In the genomic region with DNA sequence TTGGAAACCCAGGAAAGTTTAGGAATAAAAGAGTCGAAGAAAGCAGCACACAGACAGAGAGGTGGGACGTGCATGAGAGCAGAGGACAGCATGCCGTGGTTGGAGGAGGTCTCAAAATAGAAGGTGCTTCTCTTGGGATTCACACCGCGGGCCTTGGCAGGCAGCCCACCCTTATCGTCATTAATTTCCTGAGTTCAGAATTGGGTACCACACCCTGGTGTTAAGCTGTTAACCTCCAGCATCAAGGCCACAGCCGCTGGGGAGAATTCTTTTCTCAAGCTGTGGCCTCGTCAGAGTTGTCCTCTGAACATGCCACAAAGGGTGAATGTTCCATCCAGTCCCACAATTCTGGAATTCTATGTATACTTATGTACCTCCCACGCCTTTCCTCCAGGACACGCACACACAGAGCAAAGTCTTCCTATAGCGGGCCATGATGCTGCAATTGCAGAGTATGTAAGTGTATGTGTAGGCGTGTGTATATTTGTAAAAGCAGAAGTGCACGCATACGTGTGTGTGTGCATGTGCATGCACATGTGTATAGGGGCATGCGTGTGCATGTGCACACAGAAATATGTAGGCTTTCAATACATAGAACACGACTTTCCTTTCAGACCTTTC, we compare ENCODE assay signal across 11 cellular contexts. TPM values are rescaled to one million over a fixed set of nuclear protein-coding genes. Genes with fewer than 3 reads are reported as not detected.
DNase-seq lines count a peak whose midpoint lies in the region; ATAC-seq and TF ChIP-seq lines count a peak whose summit lies in the region.
"Had no signal": no experiment of that assay in that cellular context is flagged by ENCODE, and none has a peak within 500 bp of the region (broad histone marks: within the 10 kb centered on the region; RNA-seq: fewer than 3 reads in every experiment).

No MANE protein-coding gene starts in this region.

- intact Hi-C loops in posterior vena cava (cut with DNase I) (no loop called here), left lung (cut with DNase I) (no loop called here)

- H3K9me3 ChIP-seq in DND-41 (ENCODE audit: insufficient read depth, low read length, severe bottlenecking) (no peaks in the 10 kb centered on the region), left lung (no peaks in the 10 kb centered on the region)

- CTCF ChIA-PET in T-cell (lab: Charles Lee): interaction anchor here in 1 of 2 donors (0.5 kb wide), 1 partner anchor 54 kb away, joined by 4 read pairs; no protein-coding TSS in a partner anchor

- TF ChIP-seq CTCF in DND-41 (IDR thresholded peaks at IDR 0.05; ENCODE audit: borderline replicate concordance, extremely low read depth, low read length, poor library complexity, severe bottlenecking) (no peak), left lung (IDR thresholded peaks at IDR 0.05) (no peak), type B pancreatic cell (conservative IDR thresholded peaks at IDR 0.05) (no peak)

- H3K27ac Mint-ChIP-seq in T-cell: peak overlapping the region; percentile 66 to 84
- peak overlapping the region; percentile 77 to 85 for H3K27ac Mint-ChIP-seq in effector memory CD8-positive, alpha-beta T cell
- H3K27ac Mint-ChIP-seq in type B pancreatic cell: no peak overlapping the region

- H3K36me3 ChIP-seq in DND-41 (ENCODE audit: insufficient read depth, low read length) (no peaks in the 10 kb centered on the region), left lung (no peaks in the 10 kb centered on the region)

- no peak overlapping the region for H3K27ac ChIP-seq in DND-41 (ENCODE audit: low read length)
- H3K27ac ChIP-seq in left lung: no peak overlapping the region

- H3K27me3 Mint-ChIP-seq in T-cell (no peaks in the 10 kb centered on the region), type B pancreatic cell (peaks cover 22% of the 10 kb centered on the region)
- H3K27me3 Mint-ChIP-seq in effector memory CD8-positive, alpha-beta T cell: peaks cover 6 to 8% of the 10 kb centered on the region in 2 donors
- H3K27me3 Mint-ChIP-seq: brain had no signal

- H3K4me1 ChIP-seq in DND-41 (ENCODE audit: insufficient read depth, low read length) (peaks cover 20% of the 10 kb centered on the region), left lung (peaks cover 0 to 10% of the 10 kb centered on the region in 2 donors)

- H3K36me3 Mint-ChIP-seq in T-cell (no peaks in the 10 kb centered on the region), type B pancreatic cell (no peaks in the 10 kb centered on the region)
- H3K36me3 Mint-ChIP-seq in effector memory CD8-positive, alpha-beta T cell (ENCODE audit: insufficient read depth): peaks cover 3% of the 10 kb centered on the region
- H3K36me3 Mint-ChIP-seq: brain had no signal

- DNase-seq in DND-41 (peak; percentile 54), T-cell (peak in 32 of 34 experiments; percentile 15 to 77 (median 54)), posterior vena cava (ENCODE audit: low spot score) (peak; percentile 45), NCI-H1417 treated with DMSO at 0.1 percent for 48 hours (lab: John Stamatoyannopoulos, UW) (no peak), left lung (no peak), type B pancreatic cell (ENCODE audit: extremely low spot score, unreplicated experiment) (no peak), T1000 (lab: John Stamatoyannopoulos, UW) (no peak)
- DNase-seq in effector memory CD8-positive, alpha-beta T cell: peak; percentile 72 to 78 (median 78)
- DNase-seq: KG1 had no signal

- H3K4me1 Mint-ChIP-seq in T-cell: peaks cover 21 to 33% (median 25%) of the 10 kb centered on the region in 3 donors
- peaks cover 28 to 30% of the 10 kb centered on the region in 2 donors for H3K4me1 Mint-ChIP-seq in effector memory CD8-positive, alpha-beta T cell (ENCODE audit: low read depth in 2 of 2)
- peaks cover 22% of the 10 kb centered on the region for H3K4me1 Mint-ChIP-seq in type B pancreatic cell (ENCODE audit: unreplicated experiment)

- H3K4me3 ChIP-seq in DND-41 (ENCODE audit: low read depth in 1 of 2, low read length in 2 of 2) (no peak overlapping the region), left lung (no peak overlapping the region)

- no peak overlapping the region for H2AFZ ChIP-seq in DND-41 (ENCODE audit: low read depth, low read length)

- H3K27me3 ChIP-seq in DND-41 (ENCODE audit: insufficient read depth, low read length, poor library complexity): no peaks in the 10 kb centered on the region
- no peaks in the 10 kb centered on the region for H3K27me3 ChIP-seq in left lung

- H3K79me2 ChIP-seq in DND-41 (ENCODE audit: insufficient read depth, low read length): no peaks in the 10 kb centered on the region

- H3K4me3 Mint-ChIP-seq in T-cell (peak overlapping the region; percentile 74 to 81 (median 78)), type B pancreatic cell (no peak overlapping the region)
- peak overlapping the region; percentile 67 to 69 for H3K4me3 Mint-ChIP-seq in effector memory CD8-positive, alpha-beta T cell

- no peaks in the 10 kb centered on the region for H4K20me1 ChIP-seq in DND-41 (ENCODE audit: insufficient read depth, low read length)

- POLR2A ChIA-PET in T-cell (lab: Charles Lee): interaction anchor here in 1 of 2 donors (0.5 to 0.6 kb wide), 2 partner anchors 79 to 179 kb away, joined by 3 to 5 read pairs; no protein-coding TSS in a partner anchor

- no peak overlapping the region; the same call in 1 of the 2 replicates for H3K4me2 ChIP-seq in DND-41 (ENCODE audit: insufficient read depth, low read length)

- ATAC-seq in DND-41 (ENCODE audit: insufficient read depth, low read depth) (peak; percentile 48), T-cell (replicated peaks in 1 of 4) (peak; percentile 37 to 74 (median 40)), left lung (no peak)
- ATAC-seq in effector memory CD8-positive, alpha-beta T cell (replicated peaks): peak; percentile 86

- H3K9ac ChIP-seq in DND-41 (ENCODE audit: low read depth, low read length): no peak overlapping the region

- H3K9me3 Mint-ChIP-seq in T-cell (no peaks in the 10 kb centered on the region), type B pancreatic cell (no peaks in the 10 kb centered on the region)
- H3K9me3 Mint-ChIP-seq in effector memory CD8-positive, alpha-beta T cell: no peaks in the 10 kb centered on the region
- H3K9me3 Mint-ChIP-seq: brain had no signal

RNA-seq across cellular contexts. Expression of gene ADAMTS8, which starts 39.0 kb away (rescaled TPM):
- total RNA-seq in T-cell (under 1 TPM in 3 of 5 donors, not detected in 2; 0.06 to 0.12 (median 0.07) TPM), posterior vena cava (1 to 10 TPM in 1 of 2 donors, under 1 TPM in 1; 0.86 to 3.4 TPM), left lung (10 to 100 TPM in 1 of 2 donors, 1 to 10 TPM in 1; 1.2 to 48.5 TPM), type B pancreatic cell (ENCODE audit: low replicate concordance) (0.10 and 4.8 TPM in 2 replicates)
- total RNA-seq: pulmonary artery endothelial cell had no signal

RNA-seq across cellular contexts. Expression of gene ADAMTS15, which starts 59.0 kb away (rescaled TPM):
- under 1 TPM in 3 of 5 donors, not detected in 2; 0.03 to 0.07 (median 0.06) TPM for total RNA-seq in T-cell
- total RNA-seq in posterior vena cava: 10 to 100 TPM in 1 of 2 donors, 1 to 10 TPM in 1; 6.3 to 20.7 TPM
- total RNA-seq in left lung: 10 to 100 TPM; 11.8 to 13.5 TPM
- 2.3 and 22.0 TPM in 2 replicates for total RNA-seq in type B pancreatic cell (ENCODE audit: low replicate concordance)

Comparison
In these comparisons a context has a peak if more than half of its experiments do, and no peak if none do; other contexts are left out.
1. DNase-seq: peak in DND-41 (single experiment), T-cell (32 of 34), effector memory CD8-positive, alpha-beta T cell (3 of 3) and posterior vena cava (single experiment); none in NCI-H1417 treated with DMSO at 0.1 percent for 48 hours (single experiment), left lung (0 of 2), type B pancreatic cell (single experiment) and T1000 (single experiment).